ENCODE assay signal across 16 cellular contexts in the genomic region with DNA sequence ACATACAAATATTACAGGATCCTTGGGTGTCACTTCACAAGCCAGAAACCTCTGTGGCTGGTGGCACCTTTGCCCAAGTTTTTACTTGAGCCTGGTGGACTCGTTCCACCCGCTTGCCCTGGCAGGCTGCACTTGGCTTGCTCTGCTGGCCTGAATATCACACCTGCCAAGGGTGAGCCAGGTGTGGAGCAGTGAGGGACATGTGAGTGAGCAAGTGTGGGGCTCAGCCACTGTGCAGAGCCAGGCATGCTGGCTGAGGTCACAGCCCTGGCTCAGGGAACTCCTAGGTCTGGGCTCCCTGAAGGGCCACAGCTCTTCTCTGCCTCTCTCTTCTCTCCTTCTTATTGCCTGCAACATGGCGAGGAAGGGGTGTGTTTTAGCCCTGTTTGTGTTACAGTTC.
"Had no signal": no experiment of that assay in that cellular context is flagged by ENCODE, and none has a peak within 500 bp of the region (broad histone marks: within the 10 kb centered on the region; RNA-seq: fewer than 3 reads in every experiment).

No MANE protein-coding gene starts in this region.

- DNase-seq: central memory CD4-positive, alpha-beta T cell; cortex of kidney; dorsolateral prefrontal cortex; effector CD8-positive, alpha-beta T cell; lower lobe of right lung; naive thymus-derived CD4-positive, alpha-beta T cell; nephron progenitor cell; sigmoid colon; stimulated activated CD4-positive, alpha-beta T cell treated with anti-CD3 and anti-CD28 coated beads, Interleukin-2, amount 100 ng/mL, for 48 hours; stimulated activated naive CD4-positive, alpha-beta T cell treated with Interleukin-2 at 50 U/mL for 16 hours; tibial artery; uterus had no signal

- H3K4me3 ChIP-seq: dorsolateral prefrontal cortex, hepatocyte, lower lobe of right lung, sigmoid colon, skin epidermis, tibial artery, upper lobe of left lung, uterus had no signal

- H2AFZ ChIP-seq: hepatocyte had no signal

- H3K4me2 ChIP-seq: hepatocyte had no signal

- H3K27me3 ChIP-seq: dorsolateral prefrontal cortex, hepatocyte, neutrophil, sigmoid colon, tibial artery, upper lobe of left lung, uterus had no signal

- H3K36me3 ChIP-seq: lower lobe of right lung, neutrophil, sigmoid colon, upper lobe of left lung, uterus had no signal

- ATAC-seq: lower lobe of right lung; naive thymus-derived CD4-positive, alpha-beta T cell had no signal

- H3K27ac ChIP-seq: dorsolateral prefrontal cortex, hepatocyte, lower lobe of right lung, neutrophil, sigmoid colon, tibial artery, upper lobe of left lung, uterus had no signal

- H3K4me1 ChIP-seq: lower lobe of right lung, sigmoid colon, upper lobe of left lung, uterus had no signal

- H3K9me3 ChIP-seq: lower lobe of right lung, neutrophil, sigmoid colon, tibial artery, upper lobe of left lung, uterus had no signal
